Comparison of ENCODE assay signal across 1 cellular context in genomic region chr11:47606731-47607130, GRCh38.
TF ChIP-seq lines count a peak whose summit lies in the region.

No MANE protein-coding gene starts in this region.

TF ChIP-seq in K562, 482 proteins besides CTCF, POLR2A, EP300 and RAD21:
- TF ChIP-seq SMC3 (conservative IDR thresholded peaks at IDR 0.05; ENCODE audit: insufficient read depth, low read depth, low read length) (no peak), ARNT (IDR thresholded peaks at IDR 0.05) (no peak), MEIS2 (IDR thresholded peaks at IDR 0.05; ENCODE audit: partially characterized antibody) (peak; percentile 47), HMBOX1 (IDR thresholded peaks at IDR 0.05) (peak; percentile 47; the same call in 1 of the 2 replicates), CBX2 (IDR thresholded peaks at IDR 0.05; ENCODE audit: insufficient read depth, low read length, poor library complexity, severe bottlenecking) (no peak), PBX2 (CRISPR knock-in tag; IDR thresholded peaks at IDR 0.05; ENCODE audit: low read depth) (no peak), PBX2 (tag; conservative IDR thresholded peaks at IDR 0.05; ENCODE audit: low read depth) (peak; percentile 67), RBM39 (optimal IDR thresholded peaks at IDR 0.05; ENCODE audit: low read depth, low read length) (no peak)
